15 cellular contexts compared by ENCODE assay signal in the genomic region with DNA sequence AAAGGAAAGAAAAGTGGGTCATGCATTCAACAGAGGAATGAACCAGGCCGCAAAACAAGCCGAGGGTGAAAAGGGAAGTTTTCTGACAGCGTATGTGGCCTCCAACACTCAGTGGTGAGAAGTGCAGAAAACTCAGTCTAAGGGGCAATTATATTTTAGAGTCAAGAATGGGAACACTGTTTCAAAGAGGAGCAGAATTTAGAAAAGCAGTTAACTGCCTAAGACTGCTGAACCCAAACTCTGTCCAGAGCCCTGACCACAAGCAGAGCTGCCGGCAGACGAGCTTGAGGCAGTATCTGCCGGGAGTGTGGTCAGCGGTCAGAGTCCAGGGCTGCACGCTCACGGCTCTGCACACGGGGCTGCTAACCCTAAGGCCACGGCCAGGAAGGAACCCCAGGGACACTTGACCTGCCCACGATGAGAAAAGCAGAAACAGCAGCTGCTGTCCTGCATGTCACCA.
DNase-seq lines count a peak whose midpoint lies in the region; ATAC-seq and TF ChIP-seq lines count a peak whose summit lies in the region.
"Had no signal": no experiment of that assay in that cellular context is flagged by ENCODE, and none has a peak within 500 bp of the region (broad histone marks: within the 10 kb centered on the region; RNA-seq: fewer than 3 reads in every experiment).

No MANE protein-coding gene starts in this region.

- H3K36me3 ChIP-seq in breast epithelium, result no peaks in the 10 kb centered on the region
- H3K36me3 ChIP-seq: cardiac muscle cell, WERI-Rb-1 had no signal

- H3K4me3 Mint-ChIP-seq in T-helper 17 cell, result peak overlapping the region; percentile 67
- H3K4me3 Mint-ChIP-seq in immature natural killer cell, result peak overlapping the region; percentile 77 to 89 (median 81)
- H3K4me3 Mint-ChIP-seq: HFFc6 had no signal

- H3K27me3 Mint-ChIP-seq in T-helper 17 cell (no peaks in the 10 kb centered on the region), immature natural killer cell (ENCODE audit: low read depth in 3 of 3) (peaks cover 0 to 8% (median 5%) of the 10 kb centered on the region in 3 donors)
- H3K27me3 Mint-ChIP-seq: progenitor cell of endocrine pancreas had no signal

- no peaks in the 10 kb centered on the region for H3K4me1 ChIP-seq in breast epithelium
- H3K4me1 ChIP-seq: testis had no signal

- intact Hi-C loops in breast epithelium (cut with DNase I; ENCODE audit: low total_unique reads), result no loop called here

- H3K9me3 ChIP-seq in T-helper 17 cell (ENCODE audit: control insufficient read depth, low read length, poor library complexity, severe bottlenecking) (no peaks in the 10 kb centered on the region), breast epithelium (peaks cover 0 to 3% of the 10 kb centered on the region in 2 donors)
- H3K9me3 ChIP-seq: testis had no signal

- H3K36me3 Mint-ChIP-seq in T-helper 17 cell (ENCODE audit: low read depth) (peaks cover 3% of the 10 kb centered on the region), immature natural killer cell (peaks cover 0 to 5% (median 0%) of the 10 kb centered on the region in 3 donors)

- H3K4me3 ChIP-seq in breast epithelium, result no peak overlapping the region
- H3K4me3 ChIP-seq: cardiac muscle cell, SK-N-MC, testis had no signal

- H3K27ac Mint-ChIP-seq in T-helper 17 cell (peak overlapping the region; percentile 93), immature natural killer cell (peak overlapping the region; percentile 88 to 99 (median 96))
- H3K27ac Mint-ChIP-seq: HFFc6, progenitor cell of endocrine pancreas had no signal

- no peak for TF ChIP-seq POLR2A in breast epithelium (IDR thresholded peaks at IDR 0.05)

- H3K27ac ChIP-seq in breast epithelium, result no peak overlapping the region
- H3K27ac ChIP-seq: cardiac muscle cell, SK-N-MC, testis, WERI-Rb-1 had no signal

- peak; percentile 65 for ATAC-seq in T-helper 17 cell
- ATAC-seq in GM18520 (IDR thresholded peaks at IDR 0.05; ENCODE audit: unreplicated experiment), result no peak
- ATAC-seq in HG03520 (IDR thresholded peaks at IDR 0.05; ENCODE audit: unreplicated experiment), result no peak
- no peak for ATAC-seq in GM21529 (IDR thresholded peaks at IDR 0.05; ENCODE audit: unreplicated experiment)

- no peaks in the 10 kb centered on the region for H3K27me3 ChIP-seq in breast epithelium
- H3K27me3 ChIP-seq: cardiac muscle cell, testis had no signal

- H3K9me3 Mint-ChIP-seq in immature natural killer cell, result peaks cover 0 to 2% (median 0%) of the 10 kb centered on the region in 6 donors
- H3K9me3 Mint-ChIP-seq: HFFc6 had no signal

- H3K4me1 Mint-ChIP-seq in T-helper 17 cell (peaks cover 36% of the 10 kb centered on the region), immature natural killer cell (peaks cover 84 to 96% of the 10 kb centered on the region in 2 donors)

- TF ChIP-seq CTCF in breast epithelium (IDR thresholded peaks at IDR 0.05), result no peak

- DNase-seq in HuH-7.5 (ENCODE audit: low spot score) (peak; percentile 36), T-helper 17 cell (no peak), immature natural killer cell (peak; percentile 49 to 62 (median 51)), renal cortical epithelial cell (ENCODE audit: low read depth) (peak; percentile 28), breast epithelium (ENCODE audit: low spot score in 2 of 2) (no peak)
- DNase-seq: activated naive CD4-positive, alpha-beta T cell treated with anti-CD3 and anti-CD28 coated beads, Interleukin-2, amount 50 U/mL, for 16 hours; HFFc6; testis; WERI-Rb-1 had no signal

Comparison
In these comparisons a context has a peak if more than half of its experiments do, and no peak if none do; other contexts are left out.
1. DNase-seq: peak in HuH-7.5 (single experiment), immature natural killer cell (3 of 3) and renal cortical epithelial cell (single experiment); none in T-helper 17 cell (0 of 3) and breast epithelium (0 of 2).